In the genomic region with DNA sequence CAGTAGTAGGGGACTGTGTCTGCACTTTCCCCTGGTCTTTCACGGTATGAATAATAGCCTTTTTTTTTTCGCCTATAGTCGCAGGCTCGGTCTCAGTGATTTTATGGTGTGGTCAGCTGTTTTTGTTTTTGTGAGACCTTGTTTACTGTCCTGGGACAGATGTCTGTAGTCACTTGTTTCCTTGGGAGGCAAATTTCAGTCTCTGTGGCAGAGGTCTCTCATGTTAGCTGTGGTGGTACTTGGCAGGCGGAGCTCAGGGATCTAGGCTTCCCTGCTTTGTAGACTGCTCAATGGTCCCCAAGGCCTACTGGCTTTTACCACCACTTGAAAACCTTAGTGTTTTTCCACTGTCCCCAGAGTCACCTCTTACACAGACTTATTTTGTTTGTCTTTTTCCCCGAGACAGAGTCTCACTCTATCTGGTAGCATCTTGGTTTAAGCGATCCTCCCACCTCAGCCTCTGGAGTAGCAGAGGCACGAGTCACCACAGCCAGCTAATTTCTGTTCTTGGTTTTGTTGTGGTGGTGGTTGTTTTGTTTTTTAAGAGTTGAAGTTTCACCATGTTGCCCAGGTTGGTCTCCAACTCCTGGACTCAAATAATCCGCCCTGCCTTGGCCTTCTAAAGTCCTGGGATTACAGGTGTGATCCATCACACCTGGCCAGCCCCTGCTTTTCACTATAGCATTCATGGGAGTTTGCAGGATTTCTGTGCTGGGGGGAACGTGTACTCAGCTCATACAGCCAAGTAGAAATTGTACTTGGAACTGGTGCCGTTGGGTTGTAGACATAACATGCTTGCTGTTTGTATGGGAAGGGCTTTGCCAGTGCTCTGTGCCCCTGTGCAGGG, we compare ENCODE assay signal across 9 cellular contexts. TPM values are rescaled to one million over a fixed set of nuclear protein-coding genes. Genes with fewer than 3 reads are reported as not detected.
DNase-seq lines count a peak whose midpoint lies in the region; TF ChIP-seq lines count a peak whose summit lies in the region.
"Had no signal": no experiment of that assay in that cellular context is flagged by ENCODE, and none has a peak within 500 bp of the region (broad histone marks: within the 10 kb centered on the region; RNA-seq: fewer than 3 reads in every experiment).

No MANE protein-coding gene starts in this region.

- no peaks in the 10 kb centered on the region for H3K36me3 ChIP-seq in CD4-positive, alpha-beta memory T cell (ENCODE audit: insufficient read depth, low read length)
- no peaks in the 10 kb centered on the region for H3K36me3 ChIP-seq in Loucy (ENCODE audit: insufficient read depth, low read length)
- no peaks in the 10 kb centered on the region for H3K36me3 ChIP-seq in prostate gland

- H3K9ac ChIP-seq in Loucy (ENCODE audit: low read depth, low read length, poor library complexity, severe bottlenecking) = peak overlapping the region; percentile 92

- H4K20me1 ChIP-seq in Loucy (ENCODE audit: insufficient read depth, low read length, poor library complexity, severe bottlenecking) = no peaks in the 10 kb centered on the region

- H3K27ac Mint-ChIP-seq in CD4-positive, alpha-beta memory T cell = no peak overlapping the region
- H3K27ac Mint-ChIP-seq: memory B cell had no signal

- peak overlapping the region; percentile 97 for H3K27ac ChIP-seq in CD4-positive, alpha-beta memory T cell (ENCODE audit: low read depth, low read length)
- peak overlapping the region; percentile 97 to 98 for H3K27ac ChIP-seq in coronary artery
- H3K27ac ChIP-seq in prostate gland = peak overlapping the region; percentile 94 to 96

- H3F3A ChIP-seq in Loucy (ENCODE audit: low read depth) = peaks cover 23% of the 10 kb centered on the region

- no peaks in the 10 kb centered on the region for H3K9me2 ChIP-seq in Loucy (replicated peaks; ENCODE audit: low read depth, low read length)

- H3K4me1 Mint-ChIP-seq in CD4-positive, alpha-beta memory T cell = peaks cover 9 to 37% (median 21%) of the 10 kb centered on the region in 4 donors

- POLR2A ChIA-PET in CD4-positive, alpha-beta memory T cell (lab: Charles Lee; ENCODE audit: partially characterized antibody) = interaction anchor here (0.6 to 4.7 kb wide), 19 partner anchors 8 to 1378 kb away, joined by 3 to 82 read pairs (median 9); a partner anchor contains a TSS

- H3K27me3 ChIP-seq in CD4-positive, alpha-beta memory T cell (ENCODE audit: insufficient read depth, low read length) = no peaks in the 10 kb centered on the region
- H3K27me3 ChIP-seq in Loucy (ENCODE audit: insufficient read depth, low read length, poor library complexity, severe bottlenecking) (no peaks in the 10 kb centered on the region), prostate gland (replicated peaks; ENCODE audit: insufficient read depth) (no peaks in the 10 kb centered on the region)

- no peak overlapping the region for H3K4me3 ChIP-seq in CD4-positive, alpha-beta memory T cell (ENCODE audit: low read length in 2 of 2)
- H3K4me3 ChIP-seq in Loucy (ENCODE audit: low read length, poor library complexity, severe bottlenecking) (peak overlapping the region; percentile 79), coronary artery (no peak overlapping the region), prostate gland (no peak overlapping the region)

- H3K9me3 ChIP-seq in CD4-positive, alpha-beta memory T cell (ENCODE audit: control insufficient read depth in 1 of 2, low read length in 2 of 2) = no peaks in the 10 kb centered on the region
- no peaks in the 10 kb centered on the region for H3K9me3 ChIP-seq in Loucy (ENCODE audit: insufficient read depth, low read depth, low read length)
- H3K9me3 ChIP-seq in prostate gland = no peaks in the 10 kb centered on the region

- TF ChIP-seq POLR2A in prostate gland (IDR thresholded peaks at IDR 0.05) = no peak

- H3K36me3 Mint-ChIP-seq in CD4-positive, alpha-beta memory T cell = no peaks in the 10 kb centered on the region
- H3K36me3 Mint-ChIP-seq: memory B cell had no signal

- peaks cover 30% of the 10 kb centered on the region for H3K4me1 ChIP-seq in CD4-positive, alpha-beta memory T cell (ENCODE audit: insufficient read depth, low read length)
- H3K4me1 ChIP-seq in Loucy (ENCODE audit: insufficient read depth, low read length, poor library complexity, severe bottlenecking) (peaks cover 44% of the 10 kb centered on the region), prostate gland (replicated peaks) (no peaks in the 10 kb centered on the region)

- WGBS in prostate gland = 83% methylated on average over 11 of the region's 11 CpGs

- H3K27me3 Mint-ChIP-seq in CD4-positive, alpha-beta memory T cell = no peaks in the 10 kb centered on the region

- peak overlapping the region in 2 of 8 donors; percentile 5 to 6 for H3K4me3 Mint-ChIP-seq in CD4-positive, alpha-beta memory T cell
- H3K4me3 Mint-ChIP-seq: memory B cell had no signal

- CTCF ChIA-PET in CD4-positive, alpha-beta memory T cell (lab: Charles Lee; ENCODE audit: partially characterized antibody) = interaction anchor here (0.8 to 2.0 kb wide), 6 partner anchors 16 to 465 kb away, joined by 3 to 7 read pairs (median 4); a partner anchor contains a TSS

- no peaks in the 10 kb centered on the region for H3K79me2 ChIP-seq in Loucy (ENCODE audit: insufficient read depth, low read length)

- peaks cover 0 to 6% (median 2%) of the 10 kb centered on the region in 8 donors for H3K9me3 Mint-ChIP-seq in CD4-positive, alpha-beta memory T cell
- H3K9me3 Mint-ChIP-seq: memory B cell had no signal

- no peak overlapping the region for H2AFZ ChIP-seq in Loucy (ENCODE audit: low read length)

- TF ChIP-seq CTCF in Loucy (conservative IDR thresholded peaks at IDR 0.05; ENCODE audit: low read length) (no peak), coronary artery (IDR thresholded peaks at IDR 0.05) (no peak), prostate gland (IDR thresholded peaks at IDR 0.05) (no peak)

- DNase-seq in CD4-positive, alpha-beta memory T cell = no peak
- DNase-seq in coronary artery (ENCODE audit: low spot score) = peak; percentile 69
- DNase-seq in prostate gland (ENCODE audit: low spot score) = no peak
- DNase-seq in NCI-H1694 treated with DMSO at 0.1 percent for 48 hours (lab: John Stamatoyannopoulos, UW) = no peak
- no peak for DNase-seq in SHP77 treated with DMSO at 0.1 percent for 48 hours (lab: John Stamatoyannopoulos, UW)
- no peak for DNase-seq in SW 1271 (lab: John Stamatoyannopoulos, UW)
- no peak for DNase-seq in DMS 273 treated with DMSO at 0.1 percent for 48 hours (lab: John Stamatoyannopoulos, UW)

- intact Hi-C loops in CD4-positive, alpha-beta memory T cell (cut with micrococcal nuclease) = loop anchor here (5.0 to 10.0 kb wide), 2 partner anchors 539 to 1071 kb away; a partner anchor contains a TSS
- intact Hi-C loops in prostate gland (cut with DNase I) = no loop called here

- H3K4me2 ChIP-seq in Loucy (ENCODE audit: low read depth, low read length, poor library complexity, severe bottlenecking) = peak overlapping the region; percentile 91

RNA-seq across cellular contexts. Expression of a gene that starts 10.3 kb away (rescaled TPM):
- total RNA-seq in CD4-positive, alpha-beta memory T cell = 1,000 to 10,000 TPM; 3,010 to 3,866 TPM
- not detected for polyA plus RNA-seq in CD4-positive, alpha-beta memory T cell
- under 1 TPM; under 0.01 TPM for total RNA-seq in prostate gland

RNA-seq across cellular contexts. Expression of a gene that starts 15.7 kb away (rescaled TPM):
- total RNA-seq in CD4-positive, alpha-beta memory T cell = 10 to 100 TPM; 84.9 to 91.7 TPM
- 1 to 10 TPM in 1 of 2 donors, under 1 TPM in 1; 0.77 to 8.4 TPM for polyA plus RNA-seq in CD4-positive, alpha-beta memory T cell
- 10 to 100 TPM; 19.6 to 68.7 TPM for total RNA-seq in prostate gland

Comparison
In these comparisons a context has a peak if more than half of its experiments do, and no peak if none do; other contexts are left out.
1. RNA of a gene that starts 10.3 kb away (total RNA-seq): 3,010 to 3,866 TPM in CD4-positive, alpha-beta memory T cell; under 0.01 TPM in prostate gland; every median in the first group is over 1,000 times any median in the second.
2. Peak in every context shown above with its lines, with median percentiles within 50 percentile points of each other: H3K27ac ChIP-seq.